In genomic region chr6:72748759-72749158, GRCh38 we compare ENCODE assay signal across 10 cellular contexts.
DNase-seq lines count a peak whose midpoint lies in the region; ATAC-seq and TF ChIP-seq lines count a peak whose summit lies in the region.
"Had no signal": no experiment of that assay in that cellular context is flagged by ENCODE, and none has a peak within 500 bp of the region (broad histone marks: within the 10 kb centered on the region; RNA-seq: fewer than 3 reads in every experiment).

No MANE protein-coding gene starts in this region.

- peak; percentile 84 for ATAC-seq in activated CD8-positive, alpha-beta T cell treated with anti-CD3 and anti-CD28 coated beads for 36 hours
- ATAC-seq in activated CD8-positive, alpha-beta T cell treated with anti-CD3 and anti-CD28 coated beads, Interleukin-2, amount 10 ng/mL, durations not matched to agents 7 days and 5 days = no peak
- ATAC-seq in HG03457 (IDR thresholded peaks at IDR 0.05; ENCODE audit: unreplicated experiment) (peak; percentile 73), GM18505 (IDR thresholded peaks at IDR 0.05; ENCODE audit: unreplicated experiment) (no peak)

- H3K9me3 ChIP-seq in MM.1S (replicated peaks; ENCODE audit: insufficient read depth, low read length) = no peaks in the 10 kb centered on the region

- no peak overlapping the region for H3K27ac ChIP-seq in MM.1S (ENCODE audit: low read length)
- H3K27ac ChIP-seq: BLaER1 had no signal

- no peak for TF ChIP-seq CTCF in activated CD8-positive, alpha-beta T cell treated with anti-CD3 and anti-CD28 coated beads for 36 hours (IDR thresholded peaks at IDR 0.05)
- TF ChIP-seq CTCF in astrocyte of the cerebellum (IDR thresholded peaks at IDR 0.05; ENCODE audit: low read depth, low read length, missing control alignments) (no peak), MM.1S (IDR thresholded peaks at IDR 0.05; ENCODE audit: low read length) (no peak)

- no peak overlapping the region for H3K27ac Mint-ChIP-seq in activated CD8-positive, alpha-beta T cell treated with anti-CD3 and anti-CD28 coated beads for 36 hours
- H3K27ac Mint-ChIP-seq in activated CD8-positive, alpha-beta T cell treated with anti-CD3 and anti-CD28 coated beads, Interleukin-2, amount 10 ng/mL, durations not matched to agents 7 days and 5 days = no peak overlapping the region

- intact Hi-C loops in activated CD8-positive, alpha-beta T cell treated with anti-CD3 and anti-CD28 coated beads for 36 hours (cut with micrococcal nuclease) = no loop called here

- peak; percentile 81 for DNase-seq in activated CD8-positive, alpha-beta T cell treated with anti-CD3 and anti-CD28 coated beads for 36 hours
- DNase-seq in activated CD8-positive, alpha-beta T cell treated with anti-CD3 and anti-CD28 coated beads, Interleukin-2, amount 10 ng/mL, durations not matched to agents 7 days and 5 days = no peak
- DNase-seq in astrocyte of the cerebellum (ENCODE audit: low read depth) (peak; percentile 90), MM.1S (no peak), NCI-H1092 treated with DMSO at 0.1 percent for 48 hours (lab: John Stamatoyannopoulos, UW) (no peak)
- peak; percentile 15 to 21 for DNase-seq in stimulated activated CD8-positive, alpha-beta memory T cell treated with anti-CD3 and anti-CD28 coated beads, Interleukin-15, amount 100 ng/mL, for 48 hours (ENCODE audit: low read depth in 2 of 2)

- no peak overlapping the region for H3K4me3 Mint-ChIP-seq in activated CD8-positive, alpha-beta T cell treated with anti-CD3 and anti-CD28 coated beads for 36 hours
- H3K4me3 Mint-ChIP-seq in activated CD8-positive, alpha-beta T cell treated with anti-CD3 and anti-CD28 coated beads, Interleukin-2, amount 10 ng/mL, durations not matched to agents 7 days and 5 days = no peak overlapping the region

- H3K27me3 ChIP-seq in MM.1S (replicated peaks; ENCODE audit: insufficient read depth, low read length) = no peaks in the 10 kb centered on the region
- H3K27me3 ChIP-seq: BLaER1 had no signal

- H2AFZ ChIP-seq in MM.1S (ENCODE audit: low read length) = no peak overlapping the region

- POLR2A ChIA-PET in activated CD8-positive, alpha-beta T cell treated with anti-CD3 and anti-CD28 coated beads for 36 hours (lab: Charles Lee) = no interaction called here
- POLR2A ChIA-PET in activated CD8-positive, alpha-beta T cell treated with anti-CD3 and anti-CD28 coated beads, Interleukin-2, amount 10 ng/mL, durations not matched to agents 7 days and 5 days (lab: Charles Lee) = no interaction called here

- CTCF ChIA-PET in activated CD8-positive, alpha-beta T cell treated with anti-CD3 and anti-CD28 coated beads for 36 hours (lab: Charles Lee) = no interaction called here
- CTCF ChIA-PET in activated CD8-positive, alpha-beta T cell treated with anti-CD3 and anti-CD28 coated beads, Interleukin-2, amount 10 ng/mL, durations not matched to agents 7 days and 5 days (lab: Charles Lee) = no interaction called here

- H3F3A ChIP-seq in MM.1S (ENCODE audit: insufficient read depth, low read length) = no peaks in the 10 kb centered on the region

- no peaks in the 10 kb centered on the region; the same call in 1 of the 2 replicates for H3K4me1 ChIP-seq in MM.1S (ENCODE audit: low read length)
- H3K4me1 ChIP-seq: BLaER1 had no signal

- in situ Hi-C loops in astrocyte of the cerebellum (cut with HindIII; ENCODE audit: low sequenced_read_pairs) = no loop called here

- no peak overlapping the region for H3K4me3 ChIP-seq in astrocyte of the cerebellum (ENCODE audit: low read depth, low read length)
- H3K4me3 ChIP-seq in MM.1S (ENCODE audit: low read length) = no peak overlapping the region
- H3K4me3 ChIP-seq: BLaER1, smooth muscle cell had no signal

- no peak overlapping the region for H3K4me2 ChIP-seq in MM.1S (ENCODE audit: low read depth, low read length)
- H3K4me2 ChIP-seq: BLaER1, smooth muscle cell had no signal

- peaks cover 5% of the 10 kb centered on the region for H3K4me1 Mint-ChIP-seq in activated CD8-positive, alpha-beta T cell treated with anti-CD3 and anti-CD28 coated beads for 36 hours (ENCODE audit: low read depth)
- H3K4me1 Mint-ChIP-seq in activated CD8-positive, alpha-beta T cell treated with anti-CD3 and anti-CD28 coated beads, Interleukin-2, amount 10 ng/mL, durations not matched to agents 7 days and 5 days (ENCODE audit: low read depth) = no peaks in the 10 kb centered on the region

- peaks cover 2% of the 10 kb centered on the region for H3K36me3 Mint-ChIP-seq in activated CD8-positive, alpha-beta T cell treated with anti-CD3 and anti-CD28 coated beads for 36 hours (ENCODE audit: low read depth)
- H3K36me3 Mint-ChIP-seq in activated CD8-positive, alpha-beta T cell treated with anti-CD3 and anti-CD28 coated beads, Interleukin-2, amount 10 ng/mL, durations not matched to agents 7 days and 5 days (ENCODE audit: low read depth) = no peaks in the 10 kb centered on the region

- TF ChIP-seq POLR2A in GM18505 (IDR thresholded peaks at IDR 0.05; ENCODE audit: borderline replicate concordance, extremely low read depth, insufficient read depth, insufficient read length) = no peak

- no peak overlapping the region for H3K9ac ChIP-seq in MM.1S (ENCODE audit: low read length)
- H3K9ac ChIP-seq: BLaER1 had no signal

- H3K9me3 Mint-ChIP-seq in activated CD8-positive, alpha-beta T cell treated with anti-CD3 and anti-CD28 coated beads for 36 hours = no peaks in the 10 kb centered on the region
- no peaks in the 10 kb centered on the region for H3K9me3 Mint-ChIP-seq in activated CD8-positive, alpha-beta T cell treated with anti-CD3 and anti-CD28 coated beads, Interleukin-2, amount 10 ng/mL, durations not matched to agents 7 days and 5 days (ENCODE audit: insufficient read depth)

- no peaks in the 10 kb centered on the region for H3K36me3 ChIP-seq in MM.1S (replicated peaks; ENCODE audit: insufficient read depth, low read length)

- no peaks in the 10 kb centered on the region for H3K27me3 Mint-ChIP-seq in activated CD8-positive, alpha-beta T cell treated with anti-CD3 and anti-CD28 coated beads for 36 hours
- no peaks in the 10 kb centered on the region for H3K27me3 Mint-ChIP-seq in activated CD8-positive, alpha-beta T cell treated with anti-CD3 and anti-CD28 coated beads, Interleukin-2, amount 10 ng/mL, durations not matched to agents 7 days and 5 days (ENCODE audit: low read depth)

- no peaks in the 10 kb centered on the region for H4K20me1 ChIP-seq in MM.1S (ENCODE audit: insufficient read depth, low read length)

- no peaks in the 10 kb centered on the region; the same call in 1 of the 2 replicates for H3K79me2 ChIP-seq in MM.1S (ENCODE audit: low read length)

- no peaks in the 10 kb centered on the region for H3K9me2 ChIP-seq in MM.1S (replicated peaks; ENCODE audit: insufficient read depth, low read length)

Comparison
In these comparisons a context has a peak if more than half of its experiments do, and no peak if none do; other contexts are left out.
1. ATAC-seq: peak in activated CD8-positive, alpha-beta T cell treated with anti-CD3 and anti-CD28 coated beads for 36 hours (single experiment) and HG03457 (single experiment); none in activated CD8-positive, alpha-beta T cell treated with anti-CD3 and anti-CD28 coated beads, Interleukin-2, amount 10 ng/mL, durations not matched to agents 7 days and 5 days (single experiment) and GM18505 (single experiment).
2. DNase-seq: peak in activated CD8-positive, alpha-beta T cell treated with anti-CD3 and anti-CD28 coated beads for 36 hours (single experiment), astrocyte of the cerebellum (single experiment) and stimulated activated CD8-positive, alpha-beta memory T cell treated with anti-CD3 and anti-CD28 coated beads, Interleukin-15, amount 100 ng/mL, for 48 hours (2 of 2); none in activated CD8-positive, alpha-beta T cell treated with anti-CD3 and anti-CD28 coated beads, Interleukin-2, amount 10 ng/mL, durations not matched to agents 7 days and 5 days (single experiment), MM.1S (single experiment) and NCI-H1092 treated with DMSO at 0.1 percent for 48 hours (single experiment).